In genomic region chr7:40851001-40851400, GRCh38 we compare ENCODE assay signal across 26 cellular contexts.
"Had no signal": no experiment of that assay in that cellular context is flagged by ENCODE, and none has a peak within 500 bp of the region (broad histone marks: within the 10 kb centered on the region; RNA-seq: fewer than 3 reads in every experiment).

No MANE protein-coding gene starts in this region.

- ATAC-seq: Right ventricle myocardium inferior, T-cell had no signal

- H3K36me3 ChIP-seq: Peyer's patch, SJSA1 had no signal

- H3K4me3 Mint-ChIP-seq: T-cell; T-helper 1 cell treated with Interleukin-12 subunit alpha and Interleukin-12 subunit beta and Interleukin-4 antibody, amounts not matched to agents 30 μg/mL and 1 μg/mL, for 36 hours had no signal

- H3K4me2 ChIP-seq: PC-9 had no signal

- H3K4me1 Mint-ChIP-seq: T-cell had no signal

- H3K36me3 Mint-ChIP-seq: T-cell had no signal

- H3K4me3 ChIP-seq: PC-9, Peyer's patch, SJSA1, SK-N-MC had no signal

- H3K27ac Mint-ChIP-seq: T-cell; T-helper 1 cell treated with Interleukin-12 subunit alpha and Interleukin-12 subunit beta and Interleukin-4 antibody, amounts not matched to agents 30 μg/mL and 1 μg/mL, for 36 hours had no signal

- H3K27me3 Mint-ChIP-seq: T-cell had no signal

- H3K4me1 ChIP-seq: Peyer's patch, SJSA1 had no signal

- H2AFZ ChIP-seq: PC-9 had no signal

- H3K27me3 ChIP-seq: Peyer's patch, SJSA1 had no signal

- H3K9me3 ChIP-seq: Peyer's patch, SJSA1 had no signal

- H3K27ac ChIP-seq: PC-9, Peyer's patch, SJSA1, SK-N-MC had no signal

- DNase-seq: KBM-7; NCI-H1048; NCI-H1105; NCI-H1417; NCI-H1436 treated with DMSO at 0.1 percent for 48 hours; NCI-H1694; NCI-H187 treated with DMSO at 0.1 percent for 48 hours; NCI-H2081; NCI-H2107; NCI-H226; NCI-H446; NCI-H510A; NCI-H524 treated with DMSO at 0.1 percent for 48 hours; NCI-H69; NCI-H774; NK-92 treated with Interleukin-12 subunit alpha and Interleukin-12 subunit beta, amount 100 ng/mL, for 24 hours; OCI-M1; PC-9; Peyer's patch; SIG-M5; SW 1271; T-cell had no signal
